In genomic region chr19:8336665-8337064, GRCh38 we compare ENCODE assay signal across 18 cellular contexts. TPM values are rescaled to one million over a fixed set of nuclear protein-coding genes. Genes with fewer than 3 reads are reported as not detected.
DNase-seq lines count a peak whose midpoint lies in the region; ATAC-seq and TF ChIP-seq lines count a peak whose summit lies in the region.
"Had no signal": no experiment of that assay in that cellular context is flagged by ENCODE, and none has a peak within 500 bp of the region (broad histone marks: within the 10 kb centered on the region; RNA-seq: fewer than 3 reads in every experiment).

No MANE protein-coding gene starts in this region.

- H3K36me3 Mint-ChIP-seq in natural killer cell (no peaks in the 10 kb centered on the region), endodermal cell (ENCODE audit: low read depth) (no peaks in the 10 kb centered on the region)
- no peaks in the 10 kb centered on the region for H3K36me3 Mint-ChIP-seq in natural killer cell treated with Interleukin-12 subunit alpha and Interleukin-12 subunit beta and Interleukin-15 and Interleukin-18, amount 100 ng/mL, for 72 hours

- H3K9ac ChIP-seq in endodermal cell (ENCODE audit: extremely low read depth, low read length, poor library complexity, severe bottlenecking) = no peak overlapping the region

- ATAC-seq in natural killer cell (no peak), HG03045 (IDR thresholded peaks at IDR 0.05; ENCODE audit: unreplicated experiment) (no peak), GM21576 (IDR thresholded peaks at IDR 0.05; ENCODE audit: unreplicated experiment) (no peak)
- ATAC-seq in natural killer cell treated with Interleukin-12 subunit alpha and Interleukin-12 subunit beta and Interleukin-15 and Interleukin-18, amount 100 ng/mL, for 72 hours = no peak

- H3K27ac Mint-ChIP-seq in natural killer cell = no peak overlapping the region
- H3K27ac Mint-ChIP-seq in natural killer cell treated with Interleukin-12 subunit alpha and Interleukin-12 subunit beta and Interleukin-15 and Interleukin-18, amount 100 ng/mL, for 72 hours = no peak overlapping the region
- no peak overlapping the region for H3K27ac Mint-ChIP-seq in endodermal cell

- peaks cover 0 to 3% of the 10 kb centered on the region in 2 donors for H3K27me3 Mint-ChIP-seq in natural killer cell (ENCODE audit: low read depth in 2 of 2)
- H3K27me3 Mint-ChIP-seq in natural killer cell treated with Interleukin-12 subunit alpha and Interleukin-12 subunit beta and Interleukin-15 and Interleukin-18, amount 100 ng/mL, for 72 hours = no peaks in the 10 kb centered on the region
- peaks cover 62% of the 10 kb centered on the region for H3K27me3 Mint-ChIP-seq in endodermal cell (ENCODE audit: insufficient read depth)

- WGBS in endodermal cell (ENCODE audit: insufficient coverage in 1 of 2, insufficient read length in 1 of 2), 2 experiments = 89 to 91% methylated on average over 4 to 8 of the region's 8 CpGs

- intact Hi-C loops in natural killer cell (cut with micrococcal nuclease) = no loop called here

- H3K4me1 Mint-ChIP-seq in natural killer cell (peaks cover 6 to 14% of the 10 kb centered on the region in 2 donors), endodermal cell (peaks cover 5% of the 10 kb centered on the region)
- H3K4me1 Mint-ChIP-seq in natural killer cell treated with Interleukin-12 subunit alpha and Interleukin-12 subunit beta and Interleukin-15 and Interleukin-18, amount 100 ng/mL, for 72 hours (ENCODE audit: low read depth in 2 of 2) = peaks cover 0 to 9% of the 10 kb centered on the region in 2 donors

- H3K4me1 ChIP-seq in endodermal cell (ENCODE audit: control insufficient read depth, insufficient read depth, low read length) = no peaks in the 10 kb centered on the region

- H3K4me3 ChIP-seq in H7 (ENCODE audit: insufficient read depth, low read depth, low read length) (no peak overlapping the region), endodermal cell (ENCODE audit: low read length) (no peak overlapping the region)
- H3K4me3 ChIP-seq: SJSA1 had no signal

- DNase-seq in natural killer cell (no peak), H7 (peak; percentile 37), endodermal cell (peak; percentile 29), RPMI8226 (no peak)
- no peak for DNase-seq in natural killer cell treated with Interleukin-12 subunit alpha and Interleukin-12 subunit beta and Interleukin-15 and Interleukin-18, amount 100 ng/mL, for 72 hours (ENCODE audit: low spot score)
- DNase-seq: Calu3, GF-D8, GOT3, HCEC 1CT, NCI-H1048, NCI-H1694, NCI-H2029 treated with DMSO at 0.1 percent for 48 hours, NCI-H526 treated with DMSO at 0.1 percent for 48 hours, Right ventricle myocardium superior had no signal

- peak overlapping the region; percentile 9 for H3K4me3 Mint-ChIP-seq in natural killer cell
- H3K4me3 Mint-ChIP-seq in natural killer cell treated with Interleukin-12 subunit alpha and Interleukin-12 subunit beta and Interleukin-15 and Interleukin-18, amount 100 ng/mL, for 72 hours = no peak overlapping the region
- no peak overlapping the region for H3K4me3 Mint-ChIP-seq in endodermal cell

- TF ChIP-seq CTCF in natural killer cell (IDR thresholded peaks at IDR 0.05) (no peak), endodermal cell (conservative IDR thresholded peaks at IDR 0.05) (no peak)

- peaks cover 33% of the 10 kb centered on the region for H3K27me3 ChIP-seq in H7 (ENCODE audit: control insufficient read depth, insufficient read depth, low read length)
- peaks cover 48% of the 10 kb centered on the region for H3K27me3 ChIP-seq in endodermal cell (ENCODE audit: control insufficient read depth, insufficient read depth, low read length, poor library complexity, severe bottlenecking)

- H3K27ac ChIP-seq in endodermal cell (ENCODE audit: low read depth, low read length) = no peak overlapping the region
- H3K27ac ChIP-seq: SJSA1 had no signal

- no peaks in the 10 kb centered on the region for H3K36me3 ChIP-seq in H7 (replicated peaks; ENCODE audit: control insufficient read depth, insufficient read depth, low read length)
- no peaks in the 10 kb centered on the region for H3K36me3 ChIP-seq in endodermal cell (ENCODE audit: control insufficient read depth, insufficient read depth, low read length)
- H3K36me3 ChIP-seq: SJSA1 had no signal

- H3K9me3 Mint-ChIP-seq in natural killer cell (no peaks in the 10 kb centered on the region), endodermal cell (no peaks in the 10 kb centered on the region)
- H3K9me3 Mint-ChIP-seq in natural killer cell treated with Interleukin-12 subunit alpha and Interleukin-12 subunit beta and Interleukin-15 and Interleukin-18, amount 100 ng/mL, for 72 hours = no peaks in the 10 kb centered on the region

- H3K9me3 ChIP-seq in endodermal cell (ENCODE audit: control insufficient read depth, low read length) = no peaks in the 10 kb centered on the region

RNA-seq across cellular contexts. Expression of gene KANK3, which starts 6.4 kb away (rescaled TPM):
- total RNA-seq in natural killer cell (10 to 100 TPM in 1 of 3 donors, 1 to 10 TPM in 2; 5.7 to 16.9 (median 8.4) TPM), endodermal cell (1 to 10 TPM; 2.3 to 2.6 TPM)
- 1 to 10 TPM; 1.5 to 4.4 TPM for total RNA-seq in natural killer cell treated with Interleukin-12 subunit alpha and Interleukin-12 subunit beta and Interleukin-15 and Interleukin-18, amount 100 ng/mL, for 72 hours
- 1.2 and 7.3 TPM in 2 replicates for total RNA-seq in H7 (2014; rRNA removed; shearing (Covaris generic))
- 1.6 TPM for polyA plus RNA-seq in endodermal cell (2013, experiment 1 of 2)
- polyA plus RNA-seq in endodermal cell (2013, experiment 2 of 2) = 1.4 TPM
- total RNA-seq: Calu3, SJSA1 had no signal

RNA-seq across cellular contexts. Expression of gene RPS28, which starts 15.4 kb away (rescaled TPM):
- total RNA-seq in natural killer cell = 1,000 to 10,000 TPM; 1,133 to 1,486 (median 1,403) TPM
- 1,000 to 10,000 TPM; 1,268 to 1,635 TPM for total RNA-seq in natural killer cell treated with Interleukin-12 subunit alpha and Interleukin-12 subunit beta and Interleukin-15 and Interleukin-18, amount 100 ng/mL, for 72 hours
- total RNA-seq in H7 (2014; rRNA removed; shearing (Covaris generic)) = 512 and 545 TPM in 2 replicates
- total RNA-seq in endodermal cell = 1,000 to 10,000 TPM; 1,512 to 1,809 TPM
- 1,091 TPM for polyA plus RNA-seq in endodermal cell (2013, experiment 1 of 2)
- polyA plus RNA-seq in endodermal cell (2013, experiment 2 of 2) = 978 TPM

RNA-seq across cellular contexts. Expression of gene NDUFA7, which starts 15.5 kb away (rescaled TPM):
- total RNA-seq in natural killer cell (10 to 100 TPM; 19.3 to 28.5 (median 28.4) TPM), endodermal cell (10 to 100 TPM; 75.7 to 86.2 TPM)
- 10 to 100 TPM; 31.2 to 42.2 TPM for total RNA-seq in natural killer cell treated with Interleukin-12 subunit alpha and Interleukin-12 subunit beta and Interleukin-15 and Interleukin-18, amount 100 ng/mL, for 72 hours
- 103 and 117 TPM in 2 replicates for total RNA-seq in H7 (2014; rRNA removed; shearing (Covaris generic))
- 132 TPM for polyA plus RNA-seq in endodermal cell (2013, experiment 1 of 2)
- 134 TPM for polyA plus RNA-seq in endodermal cell (2013, experiment 2 of 2)

RNA-seq across cellular contexts. Expression of gene ANGPTL4, which starts 27.3 kb away (rescaled TPM):
- total RNA-seq in natural killer cell (not detected), endodermal cell (10 to 100 TPM; 10.9 to 13.2 TPM)
- total RNA-seq in natural killer cell treated with Interleukin-12 subunit alpha and Interleukin-12 subunit beta and Interleukin-15 and Interleukin-18, amount 100 ng/mL, for 72 hours = 1 to 10 TPM in 1 of 2 donors, not detected in 1; 1.8 TPM
- total RNA-seq in H7 (2014; rRNA removed; shearing (Covaris generic)) = 13.2 and 17.1 TPM in 2 replicates
- 4.2 TPM for polyA plus RNA-seq in endodermal cell (2013, experiment 1 of 2)
- polyA plus RNA-seq in endodermal cell (2013, experiment 2 of 2) = 2.9 TPM
- total RNA-seq: PC-9 had no signal

RNA-seq across cellular contexts. Expression of gene CD320, which starts 28.5 kb away (rescaled TPM):
- total RNA-seq in natural killer cell (10 to 100 TPM; 17.0 to 47.1 (median 38.7) TPM), endodermal cell (10 to 100 TPM; 63.4 to 72.7 TPM)
- total RNA-seq in natural killer cell treated with Interleukin-12 subunit alpha and Interleukin-12 subunit beta and Interleukin-15 and Interleukin-18, amount 100 ng/mL, for 72 hours = 100 to 1,000 TPM in 1 of 2 donors, 10 to 100 TPM in 1; 45.2 to 110 TPM
- total RNA-seq in H7 (2014; rRNA removed; shearing (Covaris generic)) = 127 and 159 TPM in 2 replicates
- polyA plus RNA-seq in endodermal cell (2013, experiment 1 of 2) = 51.6 TPM
- 52.4 TPM for polyA plus RNA-seq in endodermal cell (2013, experiment 2 of 2)

Comparison
In these comparisons a context has a peak if more than half of its experiments do, and no peak if none do; other contexts are left out.
1. DNase-seq: peak in H7 (single experiment) and endodermal cell (single experiment); none in natural killer cell (single experiment), natural killer cell treated with Interleukin-12 subunit alpha and Interleukin-12 subunit beta and Interleukin-15 and Interleukin-18, amount 100 ng/mL, for 72 hours (single experiment) and RPMI8226 (single experiment).